Comparison of ENCODE assay signal across 15 cellular contexts in the genomic region with DNA sequence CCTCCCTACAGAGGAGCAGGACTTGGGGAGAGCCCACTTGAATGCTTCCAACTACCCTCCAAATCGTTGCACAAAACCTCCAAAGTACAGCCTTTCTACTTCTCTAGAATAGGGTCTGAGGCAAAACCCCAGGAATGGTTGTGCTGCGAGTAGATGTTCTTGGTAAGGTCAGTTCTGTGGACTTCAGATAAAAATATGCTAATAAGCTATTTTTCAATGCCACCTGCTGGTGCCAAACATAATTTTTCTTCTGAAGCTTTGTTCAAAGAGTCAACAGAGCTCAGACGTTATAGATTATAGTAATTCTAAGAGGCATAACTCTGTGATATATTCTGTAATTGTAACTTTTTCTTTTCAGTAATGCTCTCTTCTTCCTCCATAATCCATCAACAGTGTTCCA.
A peak's percentile ranks its signal among the peaks of the same experiment; 100 is the strongest.
DNase-seq lines count a peak whose midpoint lies in the region; ATAC-seq and TF ChIP-seq lines count a peak whose summit lies in the region.
"Had no signal": no experiment of that assay in that cellular context is flagged by ENCODE, and none has a peak within 500 bp of the region (broad histone marks: within the 10 kb centered on the region; RNA-seq: fewer than 3 reads in every experiment).

No MANE protein-coding gene starts in this region.

- no peaks in the 10 kb centered on the region for H3K36me3 Mint-ChIP-seq in activated naive CD4-positive, alpha-beta T cell treated with anti-CD3 and anti-CD28 coated beads for 36 hours (ENCODE audit: low read depth)

- H3K27ac ChIP-seq in VCaP (no peak overlapping the region), hepatocyte (no peak overlapping the region)

- no peaks in the 10 kb centered on the region for H3K9me3 ChIP-seq in hepatocyte (ENCODE audit: low read depth)

- WGBS in hepatocyte (ENCODE audit: low lambda C conversion rate, missing lambda C conversion rate) = 72% methylated on average over 3 of the region's 3 CpGs

- H3K4me1 ChIP-seq in hepatocyte (ENCODE audit: insufficient read depth) = no peaks in the 10 kb centered on the region

- TF ChIP-seq CTCF in LNCAP (IDR thresholded peaks at IDR 0.05) (peak; percentile 34; the same call in 1 of the 2 replicates), VCaP (conservative IDR thresholded peaks at IDR 0.05) (peak; percentile 59), hepatocyte (IDR thresholded peaks at IDR 0.05; ENCODE audit: poor library complexity) (peak; percentile 29)

- H3K4me1 Mint-ChIP-seq in activated naive CD4-positive, alpha-beta T cell treated with anti-CD3 and anti-CD28 coated beads for 36 hours (ENCODE audit: low read depth) = no peaks in the 10 kb centered on the region
- H3K4me1 Mint-ChIP-seq: activated naive CD8-positive, alpha-beta T cell treated with anti-CD3 and anti-CD28 coated beads, Interleukin-2, amount 50 U/mL, for 24 hours; endodermal cell had no signal

- intact Hi-C loops in activated naive CD4-positive, alpha-beta T cell treated with anti-CD3 and anti-CD28 coated beads for 36 hours (cut with micrococcal nuclease) = loop anchor here (5.0 kb wide), 1 partner anchor 319 kb away; no protein-coding TSS in a partner anchor

- H3K4me2 ChIP-seq in hepatocyte = no peak overlapping the region

- H3K79me2 ChIP-seq in hepatocyte = no peaks in the 10 kb centered on the region

- peaks cover 4% of the 10 kb centered on the region for H3K9me3 Mint-ChIP-seq in activated naive CD4-positive, alpha-beta T cell treated with anti-CD3 and anti-CD28 coated beads for 36 hours

- CTCF ChIA-PET in activated naive CD4-positive, alpha-beta T cell treated with anti-CD3 and anti-CD28 coated beads for 36 hours (lab: Charles Lee) = no interaction called here

- no peaks in the 10 kb centered on the region for H4K20me1 ChIP-seq in hepatocyte (ENCODE audit: insufficient read depth, poor library complexity, severe bottlenecking)

- no peak for ATAC-seq in stimulated activated naive CD8-positive, alpha-beta T cell treated with anti-CD3 and anti-CD28 coated beads, Interleukin-15, Interleukin-2, amounts not matched to agents 100 U/mL and 50 U/mL, for 24 hours
- ATAC-seq: activated naive CD8-positive, alpha-beta T cell treated with anti-CD3 and anti-CD28 coated beads, Interleukin-2, amount 50 U/mL, for 24 hours had no signal

- H3K9me2 ChIP-seq in hepatocyte (replicated peaks; ENCODE audit: insufficient read depth) = no peaks in the 10 kb centered on the region

- no peaks in the 10 kb centered on the region for H3K27me3 ChIP-seq in hepatocyte

- no peak overlapping the region for H3K4me3 ChIP-seq in hepatocyte

- H3K4me3 Mint-ChIP-seq in activated naive CD4-positive, alpha-beta T cell treated with anti-CD3 and anti-CD28 coated beads for 36 hours = no peak overlapping the region
- H3K4me3 Mint-ChIP-seq: activated naive CD8-positive, alpha-beta T cell treated with anti-CD3 and anti-CD28 coated beads, Interleukin-2, amount 50 U/mL, for 24 hours; endodermal cell; stimulated activated naive CD8-positive, alpha-beta T cell treated with anti-CD3 and anti-CD28 coated beads, Interleukin-15, Interleukin-2, amounts not matched to agents 100 ng/mL and 50 ng/mL, for 24 hours had no signal

- H3K27me3 Mint-ChIP-seq in activated naive CD4-positive, alpha-beta T cell treated with anti-CD3 and anti-CD28 coated beads for 36 hours (ENCODE audit: low read depth) = no peaks in the 10 kb centered on the region
- H3K27me3 Mint-ChIP-seq: activated naive CD8-positive, alpha-beta T cell treated with anti-CD3 and anti-CD28 coated beads, Interleukin-2, amount 50 U/mL, for 24 hours; stimulated activated naive CD8-positive, alpha-beta T cell treated with anti-CD3 and anti-CD28 coated beads, Interleukin-15, Interleukin-2, amounts not matched to agents 100 ng/mL and 50 ng/mL, for 24 hours had no signal

- no peak overlapping the region for H2AFZ ChIP-seq in hepatocyte

- no peaks in the 10 kb centered on the region for H3K36me3 ChIP-seq in hepatocyte (replicated peaks; ENCODE audit: insufficient read depth, low read depth)

- no peak overlapping the region for H3K27ac Mint-ChIP-seq in activated naive CD4-positive, alpha-beta T cell treated with anti-CD3 and anti-CD28 coated beads for 36 hours
- H3K27ac Mint-ChIP-seq: activated naive CD8-positive, alpha-beta T cell treated with anti-CD3 and anti-CD28 coated beads, Interleukin-2, amount 50 U/mL, for 24 hours; endodermal cell; stimulated activated naive CD8-positive, alpha-beta T cell treated with anti-CD3 and anti-CD28 coated beads, Interleukin-15, Interleukin-2, amounts not matched to agents 100 ng/mL and 50 ng/mL, for 24 hours had no signal

- DNase-seq in AG20443 (ENCODE audit: low spot score) (peak; percentile 56), hepatocyte (ENCODE audit: low spot score) (no peak), NCI-H510A (lab: John Stamatoyannopoulos, UW) (no peak), DMS153 treated with DMSO at 0.1 percent for 48 hours (lab: John Stamatoyannopoulos, UW; ENCODE audit: unreplicated experiment) (no peak)
- no peak for DNase-seq in activated naive CD4-positive, alpha-beta T cell treated with anti-CD3 and anti-CD28 coated beads for 36 hours
- DNase-seq in stimulated activated naive CD8-positive, alpha-beta T cell treated with anti-CD3 and anti-CD28 coated beads, Interleukin-15, Interleukin-2, amounts not matched to agents 100 U/mL and 50 U/mL, for 24 hours = no peak
- DNase-seq: activated naive CD8-positive, alpha-beta T cell treated with anti-CD3 and anti-CD28 coated beads, Interleukin-2, amount 50 U/mL, for 24 hours; DMS79; endodermal cell; islet precursor cell; NCI-H510A treated with DMSO at 0.1 percent for 48 hours; stimulated activated CD4-positive, alpha-beta T cell treated with anti-CD3 and anti-CD28 coated beads, Interleukin-1b, Interleukin-23, amount 100 ng/mL, for 48 hours had no signal
